Comparison of ENCODE assay signal across 9 cellular contexts in the genomic region with DNA sequence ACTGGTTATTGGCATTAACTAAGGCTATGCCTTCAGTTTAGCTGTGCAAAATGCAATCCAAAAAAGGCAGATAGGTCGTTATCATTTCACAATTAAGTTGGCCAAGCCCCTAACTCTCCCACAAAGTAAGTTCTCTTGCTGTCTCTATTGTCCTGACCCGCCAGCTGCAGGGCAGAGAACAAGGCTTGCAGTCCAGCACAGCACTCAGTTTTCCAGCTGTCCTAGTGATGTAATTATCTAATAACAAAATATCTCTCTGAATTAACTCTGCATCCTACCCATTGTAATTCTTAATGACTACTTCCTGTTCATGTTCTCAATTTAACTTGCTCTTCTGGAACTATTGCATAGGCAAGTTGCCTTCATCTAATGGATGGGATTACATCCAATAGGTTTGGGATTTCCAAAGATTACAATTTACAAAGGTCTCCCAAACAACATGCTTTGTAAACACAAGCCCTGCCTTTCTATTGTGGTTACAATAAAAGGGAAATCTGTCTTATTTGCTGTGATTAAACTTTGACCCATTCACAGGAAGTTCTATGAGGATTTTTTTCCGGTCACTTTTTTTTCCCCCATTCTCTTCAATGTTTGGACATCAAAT. TPM values are rescaled to one million over a fixed set of nuclear protein-coding genes. Genes with fewer than 3 reads are reported as not detected.
A peak's percentile ranks its signal among the peaks of the same experiment; 100 is the strongest.
DNase-seq lines count a peak whose midpoint lies in the region; ATAC-seq lines count a peak whose summit lies in the region.
"Had no signal": no experiment of that assay in that cellular context is flagged by ENCODE, and none has a peak within 500 bp of the region (broad histone marks: within the 10 kb centered on the region; RNA-seq: fewer than 3 reads in every experiment).

No MANE protein-coding gene starts in this region.

- no peaks in the 10 kb centered on the region for H3K27me3 ChIP-seq in layer of hippocampus (ENCODE audit: control insufficient read depth, insufficient read depth, low read length)
- H3K27me3 ChIP-seq: breast epithelium had no signal

- ATAC-seq in activated CD4-positive, alpha-beta T cell treated with anti-CD3 and anti-CD28 coated beads for 36 hours: no peak
- no peak for ATAC-seq in HG03354 (IDR thresholded peaks at IDR 0.05; ENCODE audit: poor library complexity, severe bottlenecking, unreplicated experiment)

- H3K4me3 Mint-ChIP-seq in activated CD4-positive, alpha-beta T cell treated with anti-CD3 and anti-CD28 coated beads for 36 hours: no peak overlapping the region
- H3K4me3 Mint-ChIP-seq in activated T-helper 1 cell treated with anti-CD3 and anti-CD28 coated beads, Interleukin-12 subunit alpha, Interleukin-12 subunit beta, Interleukin-2, Interleukin-4 antibody, amounts not matched to agents 30 ng/mL and 10 ng/mL and 1 ng/mL, durations not matched to agents 14 hours and 24 hours and 36 hours: no peak overlapping the region

- DNase-seq in activated CD4-positive, alpha-beta T cell treated with anti-CD3 and anti-CD28 coated beads for 36 hours: no peak
- no peak for DNase-seq in activated CD4-positive, alpha-beta T cell treated with anti-CD3 and anti-CD28 coated beads for 4 hours
- DNase-seq in activated T-helper 1 cell treated with anti-CD3 and anti-CD28 coated beads, Interleukin-12 subunit alpha, Interleukin-12 subunit beta, Interleukin-2, Interleukin-4 antibody, amounts not matched to agents 30 ng/mL and 10 ng/mL and 1 ng/mL, durations not matched to agents 14 hours and 24 hours and 36 hours (ENCODE audit: low spot score): no peak
- DNase-seq in ACHN (no peak), HuH-7 (ENCODE audit: low spot score) (no peak)

- POLR2A ChIA-PET in activated CD4-positive, alpha-beta T cell treated with anti-CD3 and anti-CD28 coated beads for 36 hours (lab: Charles Lee): interaction anchor here (0.7 kb wide), 1 partner anchor 29 kb away, joined by 4 read pairs; no protein-coding TSS in a partner anchor

- no peaks in the 10 kb centered on the region for H3K9me3 Mint-ChIP-seq in activated CD4-positive, alpha-beta T cell treated with anti-CD3 and anti-CD28 coated beads for 36 hours (ENCODE audit: low read depth)
- H3K9me3 Mint-ChIP-seq in activated T-helper 1 cell treated with anti-CD3 and anti-CD28 coated beads, Interleukin-12 subunit alpha, Interleukin-12 subunit beta, Interleukin-2, Interleukin-4 antibody, amounts not matched to agents 30 ng/mL and 10 ng/mL and 1 ng/mL, durations not matched to agents 14 hours and 24 hours and 36 hours: peaks cover 11% of the 10 kb centered on the region

- H3K27me3 Mint-ChIP-seq in activated CD4-positive, alpha-beta T cell treated with anti-CD3 and anti-CD28 coated beads for 36 hours: no peaks in the 10 kb centered on the region
- H3K27me3 Mint-ChIP-seq in activated T-helper 1 cell treated with anti-CD3 and anti-CD28 coated beads, Interleukin-12 subunit alpha, Interleukin-12 subunit beta, Interleukin-2, Interleukin-4 antibody, amounts not matched to agents 30 ng/mL and 10 ng/mL and 1 ng/mL, durations not matched to agents 14 hours and 24 hours and 36 hours (ENCODE audit: insufficient read depth): no peaks in the 10 kb centered on the region

- in situ Hi-C loops in ACHN (cut with HindIII; ENCODE audit: low pct_ligation_motif_present, low pct_unique_long_range_greater_than_20kb, low sequenced_read_pairs): no loop called here

- peaks cover 41% of the 10 kb centered on the region for H3K36me3 Mint-ChIP-seq in activated CD4-positive, alpha-beta T cell treated with anti-CD3 and anti-CD28 coated beads for 36 hours (ENCODE audit: low read depth)
- peaks cover 47% of the 10 kb centered on the region for H3K36me3 Mint-ChIP-seq in activated T-helper 1 cell treated with anti-CD3 and anti-CD28 coated beads, Interleukin-12 subunit alpha, Interleukin-12 subunit beta, Interleukin-2, Interleukin-4 antibody, amounts not matched to agents 30 ng/mL and 10 ng/mL and 1 ng/mL, durations not matched to agents 14 hours and 24 hours and 36 hours (ENCODE audit: low read depth)

- H3K27ac Mint-ChIP-seq in activated CD4-positive, alpha-beta T cell treated with anti-CD3 and anti-CD28 coated beads for 36 hours: peak overlapping the region; percentile 12
- H3K27ac Mint-ChIP-seq in activated T-helper 1 cell treated with anti-CD3 and anti-CD28 coated beads, Interleukin-12 subunit alpha, Interleukin-12 subunit beta, Interleukin-2, Interleukin-4 antibody, amounts not matched to agents 30 ng/mL and 10 ng/mL and 1 ng/mL, durations not matched to agents 14 hours and 24 hours and 36 hours: peak overlapping the region; percentile 31

- intact Hi-C loops in activated CD4-positive, alpha-beta T cell treated with anti-CD3 and anti-CD28 coated beads for 36 hours (cut with DNase I, micrococcal nuclease): no loop called here
- intact Hi-C loops in activated T-helper 1 cell treated with anti-CD3 and anti-CD28 coated beads, Interleukin-12 subunit alpha, Interleukin-12 subunit beta, Interleukin-2, Interleukin-4 antibody, amounts not matched to agents 30 ng/mL and 10 ng/mL and 1 ng/mL, durations not matched to agents 14 hours and 24 hours and 36 hours (cut with micrococcal nuclease): no loop called here

- CTCF ChIA-PET in activated CD4-positive, alpha-beta T cell treated with anti-CD3 and anti-CD28 coated beads for 36 hours (lab: Charles Lee): interaction anchor here (1.2 kb wide), 1 partner anchor 12 kb away, joined by 5 read pairs; no protein-coding TSS in a partner anchor

- H3K27ac ChIP-seq in layer of hippocampus (ENCODE audit: low read depth, low read length) (peak overlapping the region; percentile 59), temporal lobe (ENCODE audit: low read depth, low read length) (peak overlapping the region; percentile 73)

- H3K4me1 Mint-ChIP-seq in activated CD4-positive, alpha-beta T cell treated with anti-CD3 and anti-CD28 coated beads for 36 hours: peaks cover 56% of the 10 kb centered on the region
- H3K4me1 Mint-ChIP-seq in activated T-helper 1 cell treated with anti-CD3 and anti-CD28 coated beads, Interleukin-12 subunit alpha, Interleukin-12 subunit beta, Interleukin-2, Interleukin-4 antibody, amounts not matched to agents 30 ng/mL and 10 ng/mL and 1 ng/mL, durations not matched to agents 14 hours and 24 hours and 36 hours (ENCODE audit: low read depth): peaks cover 75% of the 10 kb centered on the region

RNA-seq across cellular contexts. Expression of a gene that starts 55.2 kb away (rescaled TPM):
- total RNA-seq in activated CD4-positive, alpha-beta T cell treated with anti-CD3 and anti-CD28 coated beads for 36 hours: 100 to 1,000 TPM; 118 to 135 TPM
- total RNA-seq in activated T-helper 1 cell treated with anti-CD3 and anti-CD28 coated beads, Interleukin-12 subunit alpha, Interleukin-12 subunit beta, Interleukin-2, Interleukin-4 antibody, amounts not matched to agents 30 ng/mL and 10 ng/mL and 1 ng/mL, durations not matched to agents 14 hours and 24 hours and 36 hours: 328 and 332 TPM in 2 replicates
- total RNA-seq in temporal lobe: 9.6 TPM

Comparison
In these comparisons a context has a peak if more than half of its experiments do, and no peak if none do; other contexts are left out.
1. RNA of a gene that starts 55.2 kb away (total RNA-seq): 328 to 332 TPM in activated T-helper 1 cell treated with anti-CD3 and anti-CD28 coated beads, Interleukin-12 subunit alpha, Interleukin-12 subunit beta, Interleukin-2, Interleukin-4 antibody, amounts not matched to agents 30 ng/mL and 10 ng/mL and 1 ng/mL, durations not matched to agents 14 hours and 24 hours and 36 hours and 118 to 135 TPM in activated CD4-positive, alpha-beta T cell treated with anti-CD3 and anti-CD28 coated beads for 36 hours; 9.6 TPM in temporal lobe (single experiment); every median in the first group is over 10 times any median in the second.